Comparison of ENCODE assay signal across 1 cellular context in genomic region chr14:50363734-50364113, GRCh38.
TF ChIP-seq lines count a peak whose summit lies in the region.

No MANE protein-coding gene starts in this region.

TF ChIP-seq in IMR-90, 13 proteins besides CTCF, POLR2A, EP300 and RAD21:
- TF ChIP-seq FOS (IDR thresholded peaks at IDR 0.05; ENCODE audit: low read depth, low read length) (no peak), MAZ (IDR thresholded peaks at IDR 0.05; ENCODE audit: borderline replicate concordance, low read depth, low read length) (no peak), MAFK (IDR thresholded peaks at IDR 0.05; ENCODE audit: low read depth, low read length) (no peak), ELK1 (IDR thresholded peaks at IDR 0.05; ENCODE audit: borderline replicate concordance, low read depth, low read length) (no peak), RCOR1 (IDR thresholded peaks at IDR 0.05; ENCODE audit: insufficient replicate concordance, low read length) (no peak)
